Comparison of ENCODE assay signal across 15 cellular contexts in the genomic region with DNA sequence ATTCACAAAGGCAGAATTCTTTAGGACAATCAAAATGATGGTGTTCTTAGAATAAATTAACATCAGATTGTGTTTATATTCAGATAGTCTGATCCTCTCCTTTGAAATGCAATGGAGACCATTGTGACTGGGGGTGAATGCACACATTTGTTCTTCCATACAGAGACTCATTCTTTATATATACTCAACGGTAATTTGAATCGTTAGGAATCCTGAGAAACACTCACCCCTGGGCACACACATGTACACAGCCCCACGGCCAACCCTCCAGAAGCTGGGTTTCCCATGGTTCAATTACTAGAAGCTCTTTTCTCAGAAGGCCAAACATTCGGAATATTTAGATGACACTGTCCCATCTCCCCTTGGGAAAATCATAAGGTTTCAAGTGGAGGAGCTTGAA.
"Had no signal": no experiment of that assay in that cellular context is flagged by ENCODE, and none has a peak within 500 bp of the region (broad histone marks: within the 10 kb centered on the region; RNA-seq: fewer than 3 reads in every experiment).

No MANE protein-coding gene starts in this region.

- H3K27ac ChIP-seq: RWPE1 had no signal

- H3K4me3 ChIP-seq: MG63 had no signal

- H3K9me3 ChIP-seq: MG63 had no signal

- DNase-seq: KBM-7, MG63, NCI-H1092, NCI-H1105 treated with DMSO at 0.1 percent for 48 hours, NCI-H1417 treated with DMSO at 0.1 percent for 48 hours, NCI-H1694 treated with DMSO at 0.1 percent for 48 hours, NCI-H1930, NCI-H2081, NCI-H2107, NCI-H2227 treated with DMSO at 0.1 percent for 48 hours, NCI-H524 treated with DMSO at 0.1 percent for 48 hours, NCI-H774, PC-3, SHP77 had no signal

- H3K36me3 ChIP-seq: MG63 had no signal

- H3K27me3 ChIP-seq: MG63 had no signal
